Comparison of ENCODE assay signal across 19 cellular contexts in the genomic region with DNA sequence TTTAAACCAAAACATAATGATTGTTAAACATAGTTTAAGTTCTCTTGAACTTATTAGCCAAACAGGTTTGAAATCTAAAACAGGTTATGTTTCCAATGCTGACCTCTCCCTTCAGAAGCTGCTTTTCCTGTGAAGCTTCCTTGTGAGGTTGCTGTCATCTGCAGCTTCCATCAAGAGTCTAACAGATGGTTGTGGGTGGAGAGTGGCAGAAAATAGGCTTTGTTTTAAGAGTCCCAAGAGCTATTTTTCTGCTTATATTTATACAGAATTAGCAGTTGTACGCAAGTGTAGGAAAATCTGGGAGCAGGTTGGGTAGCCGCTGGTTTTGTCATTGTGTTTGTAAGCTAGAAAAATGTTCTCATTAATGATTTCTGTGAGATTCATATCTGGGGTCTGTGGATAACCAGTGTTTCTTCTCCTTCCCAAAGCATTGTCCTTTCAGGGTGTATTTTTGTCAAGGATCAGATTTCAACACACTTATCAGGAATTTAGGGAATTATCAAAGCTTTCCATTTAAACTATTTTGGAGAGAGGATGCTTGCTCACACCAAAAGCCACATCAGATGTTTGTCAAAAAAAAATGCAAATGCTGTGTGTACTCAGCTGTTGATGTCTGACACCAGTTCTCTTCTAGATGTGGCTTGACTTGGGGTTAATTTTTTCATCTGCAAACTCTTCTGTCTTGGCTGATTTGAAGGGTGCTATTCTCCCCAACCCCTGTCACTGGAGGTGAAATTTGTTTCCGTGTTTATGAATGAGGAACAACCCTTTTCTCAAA.
DNase-seq lines count a peak whose midpoint lies in the region; ATAC-seq and TF ChIP-seq lines count a peak whose summit lies in the region.
"Had no signal": no experiment of that assay in that cellular context is flagged by ENCODE, and none has a peak within 500 bp of the region (broad histone marks: within the 10 kb centered on the region; RNA-seq: fewer than 3 reads in every experiment).

No MANE protein-coding gene starts in this region.

- H3K27me3 Mint-ChIP-seq in glutamatergic neuron (ENCODE audit: unreplicated experiment), result no peaks in the 10 kb centered on the region

- DNase-seq in DMS 273 treated with DMSO at 0.1 percent for 48 hours (lab: John Stamatoyannopoulos, UW), result peak; percentile 19
- peak; percentile 70 for DNase-seq in LHCN-M2 (ENCODE audit: low read depth)
- peak; percentile 70 to 85 for DNase-seq in NCI-H524 (lab: John Stamatoyannopoulos, UW)
- no peak for DNase-seq in glutamatergic neuron
- no peak for DNase-seq in GF-D8 (lab: John Stamatoyannopoulos, UW)
- DNase-seq in stimulated activated naive CD4-positive, alpha-beta T cell (lab: John Stamatoyannopoulos, UW), result no peak
- DNase-seq: C1 segment of cervical spinal cord; CD8-positive, alpha-beta memory T cell; GDM1; KG1; NCI-H1417 treated with DMSO at 0.1 percent for 48 hours; NCI-H2081; NCI-H2227 treated with DMSO at 0.1 percent for 48 hours; NCI-H774 had no signal

- peaks cover 5% of the 10 kb centered on the region for H3K36me3 Mint-ChIP-seq in glutamatergic neuron (ENCODE audit: unreplicated experiment)
- H3K36me3 Mint-ChIP-seq: CD8-positive, alpha-beta memory T cell had no signal

- H3K27ac Mint-ChIP-seq in glutamatergic neuron (ENCODE audit: unreplicated experiment), result peak overlapping the region; percentile 93
- H3K27ac Mint-ChIP-seq: T-helper 1 cell treated with Interleukin-12 subunit alpha and Interleukin-12 subunit beta and Interleukin-4 antibody, amounts not matched to agents 30 μg/mL and 1 μg/mL, for 36 hours had no signal

- H3K4me3 Mint-ChIP-seq in glutamatergic neuron (ENCODE audit: unreplicated experiment), result peak overlapping the region; percentile 50
- H3K4me3 Mint-ChIP-seq: CD8-positive, alpha-beta memory T cell; T-helper 1 cell treated with Interleukin-12 subunit alpha and Interleukin-12 subunit beta and Interleukin-4 antibody, amounts not matched to agents 30 μg/mL and 1 μg/mL, for 36 hours had no signal

- peaks cover 30% of the 10 kb centered on the region for H3K4me1 Mint-ChIP-seq in glutamatergic neuron (ENCODE audit: low read depth, unreplicated experiment)

- no peak for TF ChIP-seq CTCF in glutamatergic neuron (IDR thresholded peaks at IDR 0.05; ENCODE audit: partially characterized antibody, unreplicated experiment)

- ATAC-seq in HG02571 (IDR thresholded peaks at IDR 0.05; ENCODE audit: unreplicated experiment) (no peak), GM18502 (IDR thresholded peaks at IDR 0.05; ENCODE audit: poor library complexity, unreplicated experiment) (no peak)
- ATAC-seq: HepG2, Panc1 had no signal

- peaks cover 2% of the 10 kb centered on the region for H3K9me3 Mint-ChIP-seq in glutamatergic neuron (ENCODE audit: unreplicated experiment)
- H3K9me3 Mint-ChIP-seq: T-helper 1 cell treated with Interleukin-12 subunit alpha and Interleukin-12 subunit beta and Interleukin-4 antibody, amounts not matched to agents 30 μg/mL and 1 μg/mL, for 36 hours had no signal

Comparison
In these comparisons a context has a peak if more than half of its experiments do, and no peak if none do; other contexts are left out.
1. DNase-seq: peak in DMS 273 treated with DMSO at 0.1 percent for 48 hours (single experiment), LHCN-M2 (single experiment) and NCI-H524 (2 of 2); none in glutamatergic neuron (single experiment), GF-D8 (single experiment) and stimulated activated naive CD4-positive, alpha-beta T cell (0 of 6).